In genomic region chr11:33457948-33458347, GRCh38 we compare ENCODE assay signal across 19 cellular contexts.
DNase-seq lines count a peak whose midpoint lies in the region; ATAC-seq, FAIRE-seq and TF ChIP-seq lines count a peak whose summit lies in the region.
"Had no signal": no experiment of that assay in that cellular context is flagged by ENCODE, and none has a peak within 500 bp of the region (broad histone marks: within the 10 kb centered on the region; RNA-seq: fewer than 3 reads in every experiment).

No MANE protein-coding gene starts in this region.

- TF ChIP-seq CTCF in SK-N-SH (IDR thresholded peaks at IDR 0.05) (peak; percentile 10; the same call in 1 of the 2 replicates), KMS-11 (conservative IDR thresholded peaks at IDR 0.05; ENCODE audit: low read depth, low read length) (no peak), K562 (IDR thresholded peaks at IDR 0.05 in 2 of 3, conservative IDR thresholded peaks at IDR 0.05 in 1 of 3; ENCODE audit: insufficient read depth in 2 of 3, low read depth in 1 of 3, low read length in 3 of 3) (no peak), upper lobe of right lung (IDR thresholded peaks at IDR 0.05) (no peak)

- no peak overlapping the region for H3K9ac ChIP-seq in SK-N-SH
- no peak overlapping the region for H3K9ac ChIP-seq in KMS-11
- no peak overlapping the region for H3K9ac ChIP-seq in K562 (ENCODE audit: insufficient read depth in 1 of 2, low read depth in 2 of 2, low read length in 2 of 2)
- H3K9ac ChIP-seq: BLaER1 had no signal

- WGBS in SK-N-SH (ENCODE audit: low lambda C conversion rate): 95% methylated on average over 5 of the region's 5 CpGs
- 6% methylated on average over 5 of the region's 5 CpGs for WGBS in K562 (ENCODE audit: insufficient coverage, low coverage, missing lambda C conversion rate)

- H3K9me2 ChIP-seq in SK-N-SH: no peaks in the 10 kb centered on the region

- H3K4me3 ChIP-seq in SK-N-SH (ENCODE audit: low read depth in 2 of 2, low read length in 1 of 2): no peak overlapping the region
- H3K4me3 ChIP-seq in KMS-11 (IDR thresholded peaks at IDR 0.05; ENCODE audit: insufficient read depth, low read depth, low read length): no peak overlapping the region
- no peak overlapping the region for H3K4me3 ChIP-seq in K562
- H3K4me3 ChIP-seq in upper lobe of right lung: no peak overlapping the region
- H3K4me3 ChIP-seq: A549, BLaER1 had no signal

- FAIRE-seq in K562 (lab: Jason Lieb, UNC) (no peak), GM19239 (lab: Jason Lieb, UNC) (no peak)
- FAIRE-seq: A549, G401.6, HepG2 had no signal

- H3K27me3 ChIP-seq in SK-N-SH (ENCODE audit: insufficient read depth) (no peaks in the 10 kb centered on the region), KMS-11 (ENCODE audit: insufficient read depth, low read depth) (no peaks in the 10 kb centered on the region), K562 (ENCODE audit: control insufficient read depth in 2 of 2, insufficient read depth in 2 of 2, low read length in 2 of 2) (peaks cover 8 to 20% of the 10 kb centered on the region in 2 experiments), upper lobe of right lung (no peaks in the 10 kb centered on the region)
- H3K27me3 ChIP-seq: BLaER1 had no signal

- TF ChIP-seq EP300 in SK-N-SH (IDR thresholded peaks at IDR 0.05; ENCODE audit: borderline replicate concordance in 1 of 2, low read depth in 1 of 2, low read length in 1 of 2) (no peak), K562 (IDR thresholded peaks at IDR 0.05; ENCODE audit: low read length) (no peak)

- H3F3A ChIP-seq in SK-N-SH (replicated peaks; ENCODE audit: insufficient read depth): peaks cover 23% of the 10 kb centered on the region

- CTCF ChIA-PET in SK-N-SH (lab: Yijun Ruan, JAX): no interaction called here
- CTCF ChIA-PET in K562 (lab: Yijun Ruan, JAX; ENCODE audit: low intra/inter-chr PET ratio): no interaction called here

- no peak for TF ChIP-seq RAD21 in SK-N-SH (IDR thresholded peaks at IDR 0.05; ENCODE audit: low read length)
- TF ChIP-seq RAD21 in K562 (CRISPR knock-in tag; conservative IDR thresholded peaks at IDR 0.05 in 1 of 2, IDR thresholded peaks at IDR 0.05 in 1 of 2): no peak

- no peak overlapping the region for H3K4me2 ChIP-seq in SK-N-SH
- peak overlapping the region; percentile 56 for H3K4me2 ChIP-seq in KMS-11
- H3K4me2 ChIP-seq in K562 (ENCODE audit: insufficient read depth, low read length): no peak overlapping the region; the same call in 1 of the 2 replicates
- H3K4me2 ChIP-seq: A549, BLaER1 had no signal

- no peak overlapping the region for H3K27ac ChIP-seq in SK-N-SH (ENCODE audit: low read depth in 2 of 2, low read length in 1 of 2)
- H3K27ac ChIP-seq in KMS-11: no peak overlapping the region; the same call in 1 of the 2 replicates
- H3K27ac ChIP-seq in K562 (ENCODE audit: extremely low read depth, low read depth, low read length): no peak overlapping the region
- H3K27ac ChIP-seq in upper lobe of right lung: no peak overlapping the region
- H3K27ac ChIP-seq: 22Rv1, A549, BLaER1 had no signal

- H4K20me1 ChIP-seq in SK-N-SH (ENCODE audit: insufficient read depth): peaks cover 32% of the 10 kb centered on the region
- H4K20me1 ChIP-seq in KMS-11 (ENCODE audit: insufficient read depth): no peaks in the 10 kb centered on the region
- H4K20me1 ChIP-seq in K562 (replicated peaks; ENCODE audit: control insufficient read depth, insufficient read depth, low read length): no peaks in the 10 kb centered on the region
- H4K20me1 ChIP-seq: BLaER1 had no signal

- no peak for ATAC-seq in SK-N-SH treated with all-trans-retinoic acid at 6 μM for 48 hours
- peak; percentile 67 for ATAC-seq in K562
- ATAC-seq in upper lobe of right lung: peak; percentile 21
- ATAC-seq in HG03520 (IDR thresholded peaks at IDR 0.05; ENCODE audit: unreplicated experiment): no peak
- ATAC-seq: A549, HCT116, HepG2 had no signal

- H2AFZ ChIP-seq in SK-N-SH (ENCODE audit: low read depth): no peak overlapping the region
- H2AFZ ChIP-seq in KMS-11 (ENCODE audit: low read depth): no peak overlapping the region
- H2AFZ ChIP-seq in K562 (ENCODE audit: low read depth, low read length): no peak overlapping the region

- no peaks in the 10 kb centered on the region for H3K36me3 ChIP-seq in SK-N-SH (replicated peaks in 1 of 2; ENCODE audit: control insufficient read depth in 1 of 2, insufficient read depth in 2 of 2, low read length in 1 of 2)
- H3K36me3 ChIP-seq in KMS-11 (ENCODE audit: insufficient read depth): no peaks in the 10 kb centered on the region
- no peaks in the 10 kb centered on the region for H3K36me3 ChIP-seq in K562 (ENCODE audit: control insufficient read depth, insufficient read depth, low read length)
- H3K36me3 ChIP-seq in upper lobe of right lung: no peaks in the 10 kb centered on the region
- H3K36me3 ChIP-seq: BLaER1 had no signal

- intact Hi-C loops in K562 (cut with micrococcal nuclease): no loop called here
- intact Hi-C loops in upper lobe of right lung (cut with DNase I): no loop called here

- H3K9me1 ChIP-seq in K562 (ENCODE audit: control insufficient read depth, insufficient read depth, low read length): no peaks in the 10 kb centered on the region

- in situ Hi-C loops in K562 (cut with MboI): no loop called here

- BruUV-seq in K562 (replicated peaks; lab: Mats Ljungman, UMichigan): no TSS peak

- H3K4me1 ChIP-seq in SK-N-SH (ENCODE audit: control insufficient read depth in 1 of 2, insufficient read depth in 2 of 2, low read depth in 1 of 2, low read length in 1 of 2) (peaks cover 9 to 13% of the 10 kb centered on the region in 2 experiments), KMS-11 (ENCODE audit: low read depth, poor library complexity, severe bottlenecking) (peaks cover 25% of the 10 kb centered on the region), K562 (replicated peaks in 1 of 2; ENCODE audit: control insufficient read depth in 2 of 2, insufficient read depth in 2 of 2, low read length in 2 of 2) (no peaks in the 10 kb centered on the region), upper lobe of right lung (no peaks in the 10 kb centered on the region)
- H3K4me1 ChIP-seq: BLaER1 had no signal

- H3K9me3 ChIP-seq in SK-N-SH: no peaks in the 10 kb centered on the region
- H3K9me3 ChIP-seq in K562 (replicated peaks; ENCODE audit: control insufficient read depth, insufficient read depth, low read depth, low read length): no peaks in the 10 kb centered on the region
- H3K9me3 ChIP-seq in upper lobe of right lung: no peaks in the 10 kb centered on the region
- H3K9me3 ChIP-seq: A549, BLaER1 had no signal

- POLR2A ChIA-PET in SK-N-SH (lab: Yijun Ruan, JAX) (no interaction called here), K562 (lab: Yijun Ruan, JAX) (interaction anchor here (0.6 kb wide), 1 partner anchor 47 kb away, joined by 3 read pairs; no protein-coding TSS in a partner anchor)

- H3K79me2 ChIP-seq in SK-N-SH (ENCODE audit: insufficient read depth) (peaks cover 99% of the 10 kb centered on the region), KMS-11 (ENCODE audit: insufficient read depth, low read depth) (no peaks in the 10 kb centered on the region), K562 (ENCODE audit: control insufficient read depth, insufficient read depth, low read length) (no peaks in the 10 kb centered on the region)

- DNase-seq in SK-N-SH: no peak
- DNase-seq in K562 (ENCODE audit: extremely low read depth in 1 of 4, low spot score in 3 of 4): no peak
- DNase-seq in upper lobe of right lung: no peak
- no peak for DNase-seq in GM19239 (ENCODE audit: insufficient read length, low spot score)
- DNase-seq in NAMALWA (ENCODE audit: low spot score): no peak
- DNase-seq: Calu3; CD4-positive, alpha-beta memory T cell; DND-41; HFFc6; KG1 had no signal

- TF ChIP-seq POLR2A in K562 (conservative IDR thresholded peaks at IDR 0.05): no peak

TF ChIP-seq in SK-N-SH, 30 proteins besides CTCF, POLR2A, EP300 and RAD21 (continues in another document):
- TF ChIP-seq MAX (IDR thresholded peaks at IDR 0.05; ENCODE audit: low read depth) (no peak), TCF12 (IDR thresholded peaks at IDR 0.05) (no peak), RFX5 (IDR thresholded peaks at IDR 0.05; ENCODE audit: low read length) (no peak), TAF1 (IDR thresholded peaks at IDR 0.05; ENCODE audit: borderline replicate concordance, low read depth, low read length) (no peak), FOXJ3 (CRISPR knock-in tag; IDR thresholded peaks at IDR 0.05) (no peak), SMC3 (IDR thresholded peaks at IDR 0.05; ENCODE audit: low read depth, low read length) (no peak)

TF ChIP-seq in SK-N-SH treated with all-trans-retinoic acid at 6 μM for 48 hours, 23 proteins besides CTCF, POLR2A, EP300 and RAD21 (continues in another document):
- no peak for TF ChIP-seq TCF4 (CRISPR knock-in tag; IDR thresholded peaks at IDR 0.05; ENCODE audit: borderline replicate concordance)
- no peak for TF ChIP-seq ESRRG (CRISPR knock-in tag; IDR thresholded peaks at IDR 0.05)
- TF ChIP-seq ZNF70 (CRISPR knock-in tag; IDR thresholded peaks at IDR 0.05): no peak
- no peak for TF ChIP-seq PPARA (CRISPR knock-in tag; IDR thresholded peaks at IDR 0.05; ENCODE audit: borderline replicate concordance)

TF ChIP-seq in K562, 482 proteins besides CTCF, POLR2A, EP300 and RAD21:
- peak; percentile 76 for TF ChIP-seq CTCFL (IDR thresholded peaks at IDR 0.05; ENCODE audit: borderline replicate concordance, insufficient read depth, low read depth, low read length, poor library complexity, severe bottlenecking)
- no peak for TF ChIP-seq ZNF583 (CRISPR knock-in tag; IDR thresholded peaks at IDR 0.05)
- TF ChIP-seq NR2C1 (IDR thresholded peaks at IDR 0.05): no peak
- TF ChIP-seq NR2C1 (tag; IDR thresholded peaks at IDR 0.05): no peak
- no peak for TF ChIP-seq FOXA1 (IDR thresholded peaks at IDR 0.05; ENCODE audit: borderline replicate concordance)

Comparison
In these comparisons a context has a peak if more than half of its experiments do, and no peak if none do; other contexts are left out.
1. ATAC-seq: peak in K562 (single experiment) and upper lobe of right lung (single experiment); none in SK-N-SH treated with all-trans-retinoic acid at 6 μM for 48 hours (single experiment) and HG03520 (single experiment).
2. Of the 27 proteins assayed by ChIP-seq in both K562 and SK-N-SH: peak only in K562: none; only in SK-N-SH: CTCF; in both: none; in neither: 26.